Comparison of ENCODE assay signal across 8 cellular contexts in genomic region chr3:100047455-100048141, GRCh38.
DNase-seq lines count a peak whose midpoint lies in the region; ATAC-seq, FAIRE-seq and TF ChIP-seq lines count a peak whose summit lies in the region.

No MANE protein-coding gene starts in this region.

- ATAC-seq in HG02840 (IDR thresholded peaks at IDR 0.05; ENCODE audit: low FRiP score, unreplicated experiment): peak; percentile 78
- ATAC-seq in natural killer cell: peak; percentile 83 to 91 (median 91)

- H3K4me3 Mint-ChIP-seq in natural killer cell: peak overlapping the region; percentile 66

- peak overlapping the region; percentile 84 to 87 for H3K27ac Mint-ChIP-seq in natural killer cell

- peak; percentile 8 for DNase-seq in stimulated activated CD4-positive, alpha-beta T cell treated with anti-CD3 and anti-CD28 coated beads, Interleukin-1b, Interleukin-23, amount 100 ng/mL, for 48 hours
- no peak for DNase-seq in stimulated activated CD4-positive, alpha-beta T cell treated with anti-CD3 and anti-CD28 coated beads, Interleukin-4, amount 100 ng/mL, for 1 hour
- DNase-seq in NCI-H526 treated with DMSO at 0.1 percent for 48 hours (lab: John Stamatoyannopoulos, UW) (peak; percentile 97), choroid plexus epithelial cell (ENCODE audit: low read depth) (peak; percentile 94), natural killer cell (no peak), COR-L47 (lab: John Stamatoyannopoulos, UW) (no peak), D721Med (ENCODE audit: insufficient read length, low spot score) (no peak)

- H3K4me1 Mint-ChIP-seq in natural killer cell: peaks cover 14 to 15% of the 10 kb centered on the region in 2 donors

- no peaks in the 10 kb centered on the region for H3K9me3 Mint-ChIP-seq in natural killer cell

- intact Hi-C loops in natural killer cell (cut with micrococcal nuclease): no loop called here

- no peaks in the 10 kb centered on the region for H3K27me3 Mint-ChIP-seq in natural killer cell (ENCODE audit: low read depth in 2 of 2)

- TF ChIP-seq CTCF in choroid plexus epithelial cell (conservative IDR thresholded peaks at IDR 0.05; ENCODE audit: low read depth, low read length): no peak
- no peak for TF ChIP-seq CTCF in natural killer cell (IDR thresholded peaks at IDR 0.05)
- TF ChIP-seq CTCF in D721Med (IDR thresholded peaks at IDR 0.05; ENCODE audit: insufficient read depth, missing control alignments): no peak

- no peak for FAIRE-seq in D721Med (lab: Jason Lieb, UNC)

- H3K36me3 Mint-ChIP-seq in natural killer cell: no peaks in the 10 kb centered on the region

- H3K4me3 ChIP-seq in choroid plexus epithelial cell (ENCODE audit: low read depth, low read length): no peak overlapping the region

Comparison
In these comparisons a context has a peak if more than half of its experiments do, and no peak if none do; other contexts are left out.
1. DNase-seq: peak in stimulated activated CD4-positive, alpha-beta T cell treated with anti-CD3 and anti-CD28 coated beads, Interleukin-1b, Interleukin-23, amount 100 ng/mL, for 48 hours (single experiment), NCI-H526 treated with DMSO at 0.1 percent for 48 hours (single experiment) and choroid plexus epithelial cell (single experiment); none in stimulated activated CD4-positive, alpha-beta T cell treated with anti-CD3 and anti-CD28 coated beads, Interleukin-4, amount 100 ng/mL, for 1 hour (single experiment), natural killer cell (single experiment), COR-L47 (single experiment) and D721Med (single experiment).